Comparison of ENCODE assay signal across 9 cellular contexts in genomic region chrX:139930923-139931645, GRCh38. TPM values are rescaled to one million over a fixed set of nuclear protein-coding genes. Genes with fewer than 3 reads are reported as not detected.
DNase-seq lines count a peak whose midpoint lies in the region; ATAC-seq and TF ChIP-seq lines count a peak whose summit lies in the region.
"Had no signal": no experiment of that assay in that cellular context is flagged by ENCODE, and none has a peak within 500 bp of the region (broad histone marks: within the 10 kb centered on the region; RNA-seq: fewer than 3 reads in every experiment).

No MANE protein-coding gene starts in this region.

- H3K4me3 Mint-ChIP-seq in activated T-cell treated with anti-CD3 and anti-CD28 coated beads, Interleukin-2, amount 50 U/mL, for 24 hours, result peak overlapping the region; percentile 81

- H3K79me1 ChIP-seq in neuronal stem cell (ENCODE audit: low read depth, low read length), result peaks cover 1% of the 10 kb centered on the region

- H3K27me3 Mint-ChIP-seq in activated T-cell treated with anti-CD3 and anti-CD28 coated beads, Interleukin-2, amount 50 U/mL, for 24 hours, result peaks cover 20% of the 10 kb centered on the region

- H3K36me3 Mint-ChIP-seq in activated T-cell treated with anti-CD3 and anti-CD28 coated beads, Interleukin-2, amount 50 U/mL, for 24 hours (ENCODE audit: low read depth), result no peaks in the 10 kb centered on the region

- peak overlapping the region; percentile 75 for H3K27ac Mint-ChIP-seq in activated T-cell treated with anti-CD3 and anti-CD28 coated beads, Interleukin-2, amount 50 U/mL, for 24 hours

- H3K4me1 ChIP-seq in neuronal stem cell (ENCODE audit: control insufficient read depth in 2 of 2, insufficient read depth in 1 of 2, low read depth in 1 of 2, low read length in 2 of 2), result peaks cover 3 to 5% of the 10 kb centered on the region in 2 donors

- H2BK12ac ChIP-seq in neuronal stem cell (ENCODE audit: low read length), result no peak overlapping the region

- H3K9me3 Mint-ChIP-seq in activated T-cell treated with anti-CD3 and anti-CD28 coated beads, Interleukin-2, amount 50 U/mL, for 24 hours, result no peaks in the 10 kb centered on the region

- peak overlapping the region; percentile 70 for H3K9ac ChIP-seq in neuronal stem cell (ENCODE audit: low read depth, low read length, poor library complexity)

- H4K8ac ChIP-seq in neuronal stem cell (ENCODE audit: low read depth, low read length), result no peak overlapping the region

- no peaks in the 10 kb centered on the region for H3K36me3 ChIP-seq in MG63
- H3K36me3 ChIP-seq in neuronal stem cell (replicated peaks in 1 of 2; ENCODE audit: control insufficient read depth in 2 of 2, insufficient read depth in 2 of 2, low read length in 2 of 2), result no peaks in the 10 kb centered on the region

- no peak overlapping the region for H2AK5ac ChIP-seq in neuronal stem cell (ENCODE audit: low read depth, low read length)

- H3K18ac ChIP-seq in neuronal stem cell (ENCODE audit: low read length), result no peak overlapping the region

- H3K4me3 ChIP-seq in MG63, result peak overlapping the region; percentile 73
- peak overlapping the region; percentile 73 for H3K4me3 ChIP-seq in fibroblast of the aortic adventitia (ENCODE audit: low read depth, low read length)
- peak overlapping the region; percentile 69 to 95 for H3K4me3 ChIP-seq in neuronal stem cell (ENCODE audit: low read length in 2 of 2)

- DNase-seq in GF-D8 (lab: John Stamatoyannopoulos, UW) (peak; percentile 10), MG63 (peak; percentile 27), fibroblast of the aortic adventitia (ENCODE audit: low read depth) (peak; percentile 24), neuronal stem cell (ENCODE audit: low spot score) (no peak), OCI-M2 (lab: John Stamatoyannopoulos, UW; ENCODE audit: unreplicated experiment) (no peak)
- peak; percentile 50 for DNase-seq in activated T-cell treated with anti-CD3 and anti-CD28 coated beads, Interleukin-2, amount 50 U/mL, for 24 hours

- H3K27ac ChIP-seq in neuronal stem cell (replicated peaks; ENCODE audit: low read length), result no peak overlapping the region

- no peak overlapping the region for H4K91ac ChIP-seq in neuronal stem cell (ENCODE audit: low read depth, low read length, poor library complexity)

- H3K9me3 ChIP-seq in MG63 (no peaks in the 10 kb centered on the region), neuronal stem cell (replicated peaks in 1 of 2; ENCODE audit: control insufficient read depth in 2 of 2, insufficient read depth in 1 of 2, low read depth in 1 of 2, low read length in 2 of 2) (no peaks in the 10 kb centered on the region)

- peak overlapping the region; percentile 97 for H2AFZ ChIP-seq in neuronal stem cell (ENCODE audit: low read length)

- no peak for ATAC-seq in GM18868 (IDR thresholded peaks at IDR 0.05; ENCODE audit: unreplicated experiment)
- no peak for ATAC-seq in GM18861 (IDR thresholded peaks at IDR 0.05; ENCODE audit: unreplicated experiment)

- no peak overlapping the region for H3K4ac ChIP-seq in neuronal stem cell (ENCODE audit: low read length)

- H3K4me1 Mint-ChIP-seq in activated T-cell treated with anti-CD3 and anti-CD28 coated beads, Interleukin-2, amount 50 U/mL, for 24 hours (ENCODE audit: low read depth), result peaks cover 25% of the 10 kb centered on the region

- H2BK5ac ChIP-seq in neuronal stem cell (ENCODE audit: low read length), result no peak overlapping the region

- no peak for TF ChIP-seq CTCF in fibroblast of the aortic adventitia (IDR thresholded peaks at IDR 0.05; ENCODE audit: insufficient read depth, low read length)

- no CpG with 5 or more reads among the region's 27 CpGs for WGBS in neuronal stem cell (ENCODE audit: extremely low coverage in 2 of 2, insufficient read length in 2 of 2, insufficient replicate concordance in 1 of 2), 2 donors

- peak overlapping the region; percentile 69 for H3K4me2 ChIP-seq in neuronal stem cell (ENCODE audit: insufficient read depth, low read length, poor library complexity, severe bottlenecking)

- H3K14ac ChIP-seq in neuronal stem cell (ENCODE audit: low read length), result no peak overlapping the region

- H3K27me3 ChIP-seq in MG63 (no peaks in the 10 kb centered on the region), neuronal stem cell (ENCODE audit: control insufficient read depth in 3 of 3, insufficient read depth in 3 of 3, low read depth in 1 of 3, low read length in 3 of 3) (no peaks in the 10 kb centered on the region)

- no peak overlapping the region for H2BK15ac ChIP-seq in neuronal stem cell (ENCODE audit: low read length)

- no peak overlapping the region for H2BK120ac ChIP-seq in neuronal stem cell (ENCODE audit: low read depth, low read length)

- no peak overlapping the region for H3K23ac ChIP-seq in neuronal stem cell (ENCODE audit: low read depth, low read length, poor library complexity)

RNA-seq across cellular contexts. Expression of gene ATP11C, which starts 1.8 kb away (rescaled TPM):
- total RNA-seq in MG63 (2014; rRNA removed; shearing (Covaris generic); ENCODE audit: low replicate concordance), result 33.0 and 38.2 TPM in 2 replicates
- 48.2 and 71.2 TPM in 2 replicates for total RNA-seq in fibroblast of the aortic adventitia (ENCODE audit: low replicate concordance)
- polyA plus RNA-seq in neuronal stem cell (2013, experiment 1 of 2), result 16.8 TPM
- polyA plus RNA-seq in neuronal stem cell (2013, experiment 2 of 2), result 17.3 TPM

RNA-seq across cellular contexts. Expression of gene CXorf66, which starts 34.2 kb away (rescaled TPM):
- not detected in 2 replicates for total RNA-seq in MG63 (2014; rRNA removed; shearing (Covaris generic); ENCODE audit: low replicate concordance)
- total RNA-seq in fibroblast of the aortic adventitia (ENCODE audit: low replicate concordance), result not detected in 2 replicates
- not detected for polyA plus RNA-seq in neuronal stem cell (2013, experiment 1 of 2)
- not detected for polyA plus RNA-seq in neuronal stem cell (2013, experiment 2 of 2)
- total RNA-seq: T-helper 1 cell treated with Interleukin-12 subunit alpha and Interleukin-12 subunit beta and Interleukin-4 antibody, amounts not matched to agents 30 ng/mL and 1 ng/mL, for 36 hours had no signal

Comparison
In these comparisons a context has a peak if more than half of its experiments do, and no peak if none do; other contexts are left out.
1. DNase-seq: peak in GF-D8 (single experiment), MG63 (single experiment), activated T-cell treated with anti-CD3 and anti-CD28 coated beads, Interleukin-2, amount 50 U/mL, for 24 hours (single experiment) and fibroblast of the aortic adventitia (single experiment); none in neuronal stem cell (single experiment) and OCI-M2 (single experiment).
2. Peak in every context shown above with its lines, with median percentiles within 50 percentile points of each other: H3K4me3 ChIP-seq.